ENCODE assay signal across 9 cellular contexts in the genomic region with DNA sequence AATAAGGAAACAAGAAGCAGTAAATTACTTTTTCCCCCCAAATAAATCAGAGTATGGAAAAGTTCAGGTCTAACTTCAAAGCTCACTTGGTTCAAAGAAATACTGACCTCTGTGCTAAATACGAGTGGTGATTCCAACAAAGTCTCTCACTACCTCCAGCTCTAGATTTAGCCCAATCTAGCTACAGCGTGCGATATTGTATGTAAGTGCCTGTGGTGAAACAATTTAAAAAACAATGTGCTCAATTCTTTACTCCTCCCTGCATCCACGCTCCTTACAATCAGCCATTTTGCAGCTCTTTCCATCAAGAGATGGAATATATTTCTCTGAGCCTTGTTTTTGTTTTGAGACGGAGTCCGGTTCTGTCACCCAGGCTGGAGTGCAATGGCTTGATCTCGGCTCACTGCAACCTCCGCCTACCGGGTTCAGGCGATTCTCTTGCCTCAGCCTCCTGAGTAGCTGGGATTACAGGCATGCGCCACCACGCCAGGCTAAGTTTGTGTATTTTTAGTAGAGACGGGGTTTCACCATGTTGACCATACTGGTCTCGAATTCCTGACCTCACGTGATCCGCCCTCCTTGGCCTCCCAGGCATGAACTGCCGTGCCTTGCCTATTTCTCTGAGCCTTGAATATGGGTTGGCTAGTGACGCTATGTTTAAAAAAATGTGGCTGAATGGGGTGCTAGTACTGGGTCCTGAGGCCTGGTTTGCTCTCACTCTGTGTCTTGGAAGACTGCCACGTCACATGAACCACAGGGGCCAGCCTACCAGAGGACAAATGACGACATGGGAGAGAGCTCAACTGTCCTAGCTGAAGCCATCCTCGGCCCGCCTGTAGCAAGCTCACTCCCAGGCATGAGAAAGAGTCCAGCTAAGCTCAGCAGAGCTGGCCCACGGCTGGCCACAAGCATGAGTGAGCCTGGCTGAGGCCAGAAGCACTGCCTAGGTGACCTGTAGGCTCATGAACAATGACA. TPM values are rescaled to one million over a fixed set of nuclear protein-coding genes. Genes with fewer than 3 reads are reported as not detected.
DNase-seq lines count a peak whose midpoint lies in the region; ATAC-seq and TF ChIP-seq lines count a peak whose summit lies in the region.
"Had no signal": no experiment of that assay in that cellular context is flagged by ENCODE, and none has a peak within 500 bp of the region (broad histone marks: within the 10 kb centered on the region; RNA-seq: fewer than 3 reads in every experiment).

No MANE protein-coding gene starts in this region.

- 83 to 87% methylated on average over 23 of the region's 23 CpGs for WGBS in GM23248 (ENCODE audit: low coverage in 1 of 2, low lambda C conversion rate in 2 of 2, missing lambda C conversion rate in 2 of 2), 2 experiments
- 61 to 68% (median 64%) methylated on average over 23 of the region's 23 CpGs for WGBS in heart left ventricle, 4 donors

- H3K4me3 Mint-ChIP-seq in WTC11: no peak overlapping the region

- H3K9me3 Mint-ChIP-seq in WTC11: peaks cover 22% of the 10 kb centered on the region

- H3K9me2 ChIP-seq in GM23248 (ENCODE audit: insufficient read depth): no peaks in the 10 kb centered on the region

- no peaks in the 10 kb centered on the region for H3K36me3 ChIP-seq in GM23248 (ENCODE audit: low read depth)
- H3K36me3 ChIP-seq in heart left ventricle: no peaks in the 10 kb centered on the region

- in situ Hi-C loops in GM23248 (cut with MboI): no loop called here

- POLR2A ChIA-PET in WTC11 (lab: Charles Lee): no interaction called here

- H2AFZ ChIP-seq in GM23248: no peak overlapping the region

- H3K27me3 ChIP-seq in GM23248 (replicated peaks; ENCODE audit: insufficient read depth) (no peaks in the 10 kb centered on the region), heart left ventricle (no peaks in the 10 kb centered on the region)

- H3K27me3 Mint-ChIP-seq in WTC11 (ENCODE audit: low read depth): no peaks in the 10 kb centered on the region

- H3K27ac Mint-ChIP-seq in WTC11: peak overlapping the region; percentile 91

- no peaks in the 10 kb centered on the region for H3K9me3 ChIP-seq in GM23248 (ENCODE audit: low read depth)
- peaks cover 0 to 19% (median 6%) of the 10 kb centered on the region in 12 donors for H3K9me3 ChIP-seq in heart left ventricle

- peaks cover 100% of the 10 kb centered on the region for H3K79me2 ChIP-seq in GM23248 (ENCODE audit: insufficient read depth)

- peaks cover 3% of the 10 kb centered on the region; the same call in 1 of the 2 replicates for H4K20me1 ChIP-seq in GM23248 (ENCODE audit: insufficient read depth)

- H3K4me1 Mint-ChIP-seq in WTC11: peaks cover 47% of the 10 kb centered on the region

- H3K4me2 ChIP-seq in GM23248 (ENCODE audit: unreplicated experiment): no peak overlapping the region

- H3K4me1 ChIP-seq in GM23248 (ENCODE audit: insufficient read depth) (peaks cover 19% of the 10 kb centered on the region), heart left ventricle (peaks cover 11 to 68% (median 44%) of the 10 kb centered on the region in 12 donors)

- peak; percentile 54 for ATAC-seq in WTC11
- peak; percentile 88 to 94 (median 92) for ATAC-seq in heart left ventricle
- no peak for ATAC-seq in GM21529 (IDR thresholded peaks at IDR 0.05; ENCODE audit: unreplicated experiment)
- ATAC-seq in GM21619 (IDR thresholded peaks at IDR 0.05; ENCODE audit: unreplicated experiment): no peak

- H3K9ac ChIP-seq in GM23248: no peak overlapping the region

- no peak overlapping the region for H3K4me3 ChIP-seq in GM23248
- no peak overlapping the region for H3K4me3 ChIP-seq in heart left ventricle

- H3K36me3 Mint-ChIP-seq in WTC11: peaks cover 27% of the 10 kb centered on the region

- intact Hi-C loops in heart left ventricle (cut with DNase I) (no loop called here), posterior vena cava (cut with DNase I) (no loop called here)

- DNase-seq in GM23248 (peak; percentile 16), WTC11 (ENCODE audit: low spot score) (no peak), heart left ventricle (peak; percentile 76 to 80 (median 78)), posterior vena cava (ENCODE audit: low spot score) (peak; percentile 88), NCI-H2029 treated with DMSO at 0.1 percent for 48 hours (lab: John Stamatoyannopoulos, UW) (no peak), NCI-H1417 (lab: John Stamatoyannopoulos, UW) (no peak)
- DNase-seq: NCI-H2227 treated with DMSO at 0.1 percent for 48 hours had no signal

- CTCF ChIA-PET in WTC11 (lab: Charles Lee): no interaction called here

- TF ChIP-seq CTCF in WTC11 (IDR thresholded peaks at IDR 0.05): no peak
- no peak for TF ChIP-seq CTCF in heart left ventricle (IDR thresholded peaks at IDR 0.05)

- H3F3A ChIP-seq in GM23248 (ENCODE audit: insufficient read depth): 0 out of 2 replicates have a peak, but pooled peaks cover 1% of the 10 kb centered on the region

- no peak for TF ChIP-seq POLR2A in heart left ventricle (IDR thresholded peaks at IDR 0.05)

- H3K27ac ChIP-seq in GM23248: no peak overlapping the region
- peak overlapping the region; percentile 19 to 79 (median 56) for H3K27ac ChIP-seq in heart left ventricle

TF ChIP-seq in WTC11, 78 proteins besides CTCF, POLR2A, EP300 and RAD21:
- TF ChIP-seq GABPB1 (CRISPR knock-in tag; IDR thresholded peaks at IDR 0.05): peak; percentile 81
- TF ChIP-seq, protein P1, sequence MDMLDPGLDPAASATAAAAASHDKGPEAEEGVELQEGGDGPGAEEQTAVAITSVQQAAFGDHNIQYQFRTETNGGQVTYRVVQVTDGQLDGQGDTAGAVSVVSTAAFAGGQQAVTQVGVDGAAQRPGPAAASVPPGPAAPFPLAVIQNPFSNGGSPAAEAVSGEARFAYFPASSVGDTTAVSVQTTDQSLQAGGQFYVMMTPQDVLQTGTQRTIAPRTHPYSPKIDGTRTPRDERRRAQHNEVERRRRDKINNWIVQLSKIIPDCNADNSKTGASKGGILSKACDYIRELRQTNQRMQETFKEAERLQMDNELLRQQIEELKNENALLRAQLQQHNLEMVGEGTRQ (CRISPR knock-in tag; IDR thresholded peaks at IDR 0.05): peak; percentile 47; the same call in 1 of the 2 replicates
- TF ChIP-seq, protein P2, sequence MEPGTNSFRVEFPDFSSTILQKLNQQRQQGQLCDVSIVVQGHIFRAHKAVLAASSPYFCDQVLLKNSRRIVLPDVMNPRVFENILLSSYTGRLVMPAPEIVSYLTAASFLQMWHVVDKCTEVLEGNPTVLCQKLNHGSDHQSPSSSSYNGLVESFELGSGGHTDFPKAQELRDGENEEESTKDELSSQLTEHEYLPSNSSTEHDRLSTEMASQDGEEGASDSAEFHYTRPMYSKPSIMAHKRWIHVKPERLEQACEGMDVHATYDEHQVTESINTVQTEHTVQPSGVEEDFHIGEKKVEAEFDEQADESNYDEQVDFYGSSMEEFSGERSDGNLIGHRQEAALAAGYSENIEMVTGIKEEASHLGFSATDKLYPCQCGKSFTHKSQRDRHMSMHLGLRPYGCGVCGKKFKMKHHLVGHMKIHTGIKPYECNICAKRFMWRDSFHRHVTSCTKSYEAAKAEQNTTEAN (CRISPR knock-in tag; IDR thresholded peaks at IDR 0.05): no peak

RNA-seq across cellular contexts. Expression of gene WDFY1, which starts 14.8 kb away (rescaled TPM):
- 76.9 and 81.2 TPM in 2 replicates for total RNA-seq in GM23248 (2014; rRNA removed; shearing (Covaris generic))
- polyA plus RNA-seq in GM23248 (2016; fragmentation: Nextera tagmentation; extraction: Ambion mirVana) (60.6 and 65.1 TPM in 2 replicates), heart left ventricle (10 to 100 TPM in 1 of 2 donors, 1 to 10 TPM in 1; 5.6 to 12.7 TPM)
- total RNA-seq in WTC11 (2021) (63.7 to 67.3 TPM (median 66.0 TPM) in 3 replicates), heart left ventricle (10 to 100 TPM; 13.2 to 30.5 (median 14.3) TPM), posterior vena cava (10 to 100 TPM; 43.3 to 44.1 TPM)

RNA-seq across cellular contexts. Expression of gene MRPL44, which starts 27.0 kb away (rescaled TPM):
- 34.4 and 34.9 TPM in 2 replicates for total RNA-seq in GM23248 (2014; rRNA removed; shearing (Covaris generic))
- 24.1 and 27.8 TPM in 2 replicates for polyA plus RNA-seq in GM23248 (2016; fragmentation: Nextera tagmentation; extraction: Ambion mirVana)
- 47.6 to 55.3 TPM (median 50.5 TPM) in 3 replicates for total RNA-seq in WTC11 (2021)
- total RNA-seq in heart left ventricle: 10 to 100 TPM; 33.4 to 54.2 (median 38.2) TPM
- polyA plus RNA-seq in heart left ventricle: 10 to 100 TPM; 20.7 to 40.4 TPM
- 10 to 100 TPM; 10.4 to 12.2 TPM for total RNA-seq in posterior vena cava

Comparison
In these comparisons a context has a peak if more than half of its experiments do, and no peak if none do; other contexts are left out.
1. DNase-seq: peak in GM23248 (single experiment), heart left ventricle (5 of 5) and posterior vena cava (single experiment); none in WTC11 (single experiment), NCI-H2029 treated with DMSO at 0.1 percent for 48 hours (single experiment) and NCI-H1417 (0 of 3).
2. ATAC-seq: peak in WTC11 (single experiment) and heart left ventricle (4 of 4); none in GM21529 (single experiment) and GM21619 (single experiment).